ENCODE assay signal across 29 cellular contexts in genomic region chr2:155518094-155518493, GRCh38.
"Had no signal": no experiment of that assay in that cellular context is flagged by ENCODE, and none has a peak within 500 bp of the region (broad histone marks: within the 10 kb centered on the region; RNA-seq: fewer than 3 reads in every experiment).

No MANE protein-coding gene starts in this region.

- H3K27me3 ChIP-seq: Peyer's patch, SJSA1 had no signal

- H3K9me2 ChIP-seq: SK-N-SH had no signal

- H3K4me2 ChIP-seq: SK-N-SH had no signal

- H3K4me1 ChIP-seq: Peyer's patch, SJSA1 had no signal

- H3K4me3 ChIP-seq: Peyer's patch, SJSA1 had no signal

- H3K36me3 ChIP-seq: Peyer's patch, SJSA1 had no signal

- H3K9me3 ChIP-seq: Peyer's patch, SJSA1, SK-N-SH had no signal

- DNase-seq: Karpas-422, MM.1S, MV-4-11, NCI-H1092, NCI-H1105, NCI-H1417 treated with DMSO at 0.1 percent for 48 hours, NCI-H1436 treated with DMSO at 0.1 percent for 48 hours, NCI-H187, NCI-H1930, NCI-H2029 treated with DMSO at 0.1 percent for 48 hours, NCI-H2081 treated with DMSO at 0.1 percent for 48 hours, NCI-H2107, NCI-H2171, NCI-H226, NCI-H446 treated with DMSO at 0.1 percent for 48 hours, NCI-H510A, NCI-H524, NCI-H526, NCI-H69, NCI-H748 treated with DMSO at 0.1 percent for 48 hours, NCI-H82, Peyer's patch, Right ventricle myocardium superior, RPMI8226, SHP77 treated with DMSO at 0.1 percent for 48 hours, SK-N-SH, SW 1271, T-helper 1 cell had no signal

- H3K27ac ChIP-seq: Peyer's patch, SJSA1 had no signal

- H3K9ac ChIP-seq: SK-N-SH had no signal
